8 cellular contexts compared by ENCODE assay signal in genomic region chr1:11804666-11805453, GRCh38. TPM values are rescaled to one million over a fixed set of nuclear protein-coding genes. Genes with fewer than 3 reads are reported as not detected.
DNase-seq lines count a peak whose midpoint lies in the region; ATAC-seq and TF ChIP-seq lines count a peak whose summit lies in the region.

No MANE protein-coding gene starts in this region.

- in situ Hi-C loops in gastrocnemius medialis (cut with MboI; ENCODE audit: low sequenced_read_pairs in 4 of 4), result no loop called here

- intact Hi-C loops in activated CD4-positive, alpha-beta T cell treated with anti-CD3 and anti-CD28 coated beads for 36 hours (cut with DNase I, micrococcal nuclease), result loop anchor here (2.0 to 10.0 kb wide), 5 partner anchors 150 to 1330 kb away; partner anchors contain the start of genes DFFA (in 1 of the 2), FBXO2 (in 1 of the 2), FBXO44 (in 1 of the 2) and PEX14 (in 1 of the 2)
- intact Hi-C loops in gastrocnemius medialis (cut with DNase I; ENCODE audit: low total_unique reads), result loop anchor here (5.0 kb wide), 1 partner anchor 77 kb away; no protein-coding TSS in a partner anchor

- H3K4me3 ChIP-seq in adipocyte (ENCODE audit: low read length), result peak overlapping the region; percentile 95
- H3K4me3 ChIP-seq in right atrium auricular region, result peak overlapping the region; percentile 75 to 83
- peak overlapping the region; percentile 76 to 95 (median 84) for H3K4me3 ChIP-seq in gastrocnemius medialis

- H3K27ac ChIP-seq in right atrium auricular region (peak overlapping the region; percentile 96 to 98), gastrocnemius medialis (peak overlapping the region; percentile 92 to 99 (median 96))

- no peaks in the 10 kb centered on the region for H3K27me3 Mint-ChIP-seq in activated CD4-positive, alpha-beta T cell treated with anti-CD3 and anti-CD28 coated beads for 36 hours

- POLR2A ChIA-PET in activated CD4-positive, alpha-beta T cell treated with anti-CD3 and anti-CD28 coated beads for 36 hours (lab: Charles Lee), result no interaction called here

- no peaks in the 10 kb centered on the region for H3K27me3 ChIP-seq in adipocyte (replicated peaks; ENCODE audit: control insufficient read depth, insufficient read depth, low read length)
- no peaks in the 10 kb centered on the region for H3K27me3 ChIP-seq in right atrium auricular region
- H3K27me3 ChIP-seq in gastrocnemius medialis, result no peaks in the 10 kb centered on the region

- H3K9me3 ChIP-seq in adipocyte (ENCODE audit: control insufficient read depth, low read length) (no peaks in the 10 kb centered on the region), right atrium auricular region (no peaks in the 10 kb centered on the region), gastrocnemius medialis (no peaks in the 10 kb centered on the region)

- peak overlapping the region; percentile 87 for H3K4me3 Mint-ChIP-seq in activated CD4-positive, alpha-beta T cell treated with anti-CD3 and anti-CD28 coated beads for 36 hours

- TF ChIP-seq CTCF in right atrium auricular region (IDR thresholded peaks at IDR 0.05) (no peak), gastrocnemius medialis (IDR thresholded peaks at IDR 0.05 in 4 of 5, conservative IDR thresholded peaks at IDR 0.05 in 1 of 5) (no peak)

- H3K36me3 Mint-ChIP-seq in activated CD4-positive, alpha-beta T cell treated with anti-CD3 and anti-CD28 coated beads for 36 hours (ENCODE audit: low read depth), result peaks cover 24% of the 10 kb centered on the region

- no peak for ATAC-seq in activated CD4-positive, alpha-beta T cell treated with anti-CD3 and anti-CD28 coated beads for 36 hours
- peak; percentile 0 to 13 for ATAC-seq in gastrocnemius medialis

- CTCF ChIA-PET in activated CD4-positive, alpha-beta T cell treated with anti-CD3 and anti-CD28 coated beads for 36 hours (lab: Charles Lee), result no interaction called here

- no peak for TF ChIP-seq POLR2A in gastrocnemius medialis (IDR thresholded peaks at IDR 0.05)

- H3K9ac ChIP-seq in adipocyte (ENCODE audit: low read length), result peak overlapping the region; percentile 94

- H3K9me3 Mint-ChIP-seq in activated CD4-positive, alpha-beta T cell treated with anti-CD3 and anti-CD28 coated beads for 36 hours (ENCODE audit: low read depth), result no peaks in the 10 kb centered on the region

- H3K4me1 ChIP-seq in adipocyte (ENCODE audit: control insufficient read depth, insufficient read depth, low read length) (peaks cover 50% of the 10 kb centered on the region), right atrium auricular region (peaks cover 0 to 83% of the 10 kb centered on the region in 2 donors), gastrocnemius medialis (peaks cover 60 to 65% of the 10 kb centered on the region in 2 donors)

- peak overlapping the region; percentile 75 for H3K27ac Mint-ChIP-seq in activated CD4-positive, alpha-beta T cell treated with anti-CD3 and anti-CD28 coated beads for 36 hours

- DNase-seq in activated CD4-positive, alpha-beta T cell treated with anti-CD3 and anti-CD28 coated beads for 36 hours, result peak; percentile 68
- DNase-seq in activated CD4-positive, alpha-beta T cell treated with anti-CD3 and anti-CD28 coated beads for 1 hour, result no peak
- peak; percentile 68 for DNase-seq in NCI-H510A treated with DMSO at 0.1 percent for 48 hours (lab: John Stamatoyannopoulos, UW)
- peak; percentile 50 for DNase-seq in adipocyte (ENCODE audit: low read depth)
- no peak for DNase-seq in right atrium auricular region (ENCODE audit: low spot score)
- DNase-seq in gastrocnemius medialis, result peak in 1 of 2 donors; percentile 51
- DNase-seq in SW 1271 (lab: John Stamatoyannopoulos, UW), result no peak
- no peak for DNase-seq in COLO829 (ENCODE audit: low spot score)

- peaks cover 57% of the 10 kb centered on the region for H3K4me1 Mint-ChIP-seq in activated CD4-positive, alpha-beta T cell treated with anti-CD3 and anti-CD28 coated beads for 36 hours

- H3K36me3 ChIP-seq in adipocyte (ENCODE audit: control insufficient read depth, insufficient read depth, low read length, severe bottlenecking), result peaks cover 34% of the 10 kb centered on the region
- H3K36me3 ChIP-seq in right atrium auricular region, result peaks cover 29% of the 10 kb centered on the region
- H3K36me3 ChIP-seq in gastrocnemius medialis, result peaks cover 0 to 33% of the 10 kb centered on the region in 2 donors

RNA-seq across cellular contexts. Expression of gene MTHFR, which starts 0.9 kb away (rescaled TPM):
- 10 to 100 TPM; 11.2 to 11.6 TPM for total RNA-seq in activated CD4-positive, alpha-beta T cell treated with anti-CD3 and anti-CD28 coated beads for 36 hours
- total RNA-seq in right atrium auricular region (10 to 100 TPM; 38.5 to 53.9 TPM), gastrocnemius medialis (10 to 100 TPM; 10.2 to 24.7 (median 18.1) TPM)

RNA-seq across cellular contexts. Expression of gene CLCN6, which starts 1.1 kb away (rescaled TPM):
- total RNA-seq in activated CD4-positive, alpha-beta T cell treated with anti-CD3 and anti-CD28 coated beads for 36 hours, result 1 to 10 TPM; 9.4 to 9.5 TPM
- 10 to 100 TPM; 14.8 to 15.2 TPM for total RNA-seq in right atrium auricular region
- 10 to 100 TPM in 1 of 4 donors, 1 to 10 TPM in 3; 7.1 to 11.9 (median 9.5) TPM for total RNA-seq in gastrocnemius medialis

RNA-seq across cellular contexts. Expression of gene NPPA, which starts 42.7 kb away (rescaled TPM):
- total RNA-seq in activated CD4-positive, alpha-beta T cell treated with anti-CD3 and anti-CD28 coated beads for 36 hours, result not detected
- total RNA-seq in right atrium auricular region (over 10,000 TPM; 98,870 to 132,613 TPM), gastrocnemius medialis (1 to 10 TPM in 2 of 4 donors, under 1 TPM in 1, not detected in 1; 0.53 to 4.2 (median 1.9) TPM)

RNA-seq across cellular contexts. Expression of gene C1orf167, which starts 42.9 kb away (rescaled TPM):
- total RNA-seq in activated CD4-positive, alpha-beta T cell treated with anti-CD3 and anti-CD28 coated beads for 36 hours, result not detected
- total RNA-seq in right atrium auricular region (1 to 10 TPM in 1 of 2 donors, under 1 TPM in 1; 0.85 to 1.7 TPM), gastrocnemius medialis (1 to 10 TPM in 1 of 4 donors, under 1 TPM in 1, not detected in 2; 1.00 to 1.4 TPM)

RNA-seq across cellular contexts. Expression of gene NPPB, which starts 53.9 kb away (rescaled TPM):
- total RNA-seq in activated CD4-positive, alpha-beta T cell treated with anti-CD3 and anti-CD28 coated beads for 36 hours, result not detected
- total RNA-seq in right atrium auricular region (over 10,000 TPM in 1 of 2 donors, 1,000 to 10,000 TPM in 1; 1,081 to 10,488 TPM), gastrocnemius medialis (not detected)

Comparison
In these comparisons a context has a peak if more than half of its experiments do, and no peak if none do; other contexts are left out.
1. DNase-seq: peak in activated CD4-positive, alpha-beta T cell treated with anti-CD3 and anti-CD28 coated beads for 36 hours (single experiment), NCI-H510A treated with DMSO at 0.1 percent for 48 hours (single experiment) and adipocyte (single experiment); none in activated CD4-positive, alpha-beta T cell treated with anti-CD3 and anti-CD28 coated beads for 1 hour (single experiment), right atrium auricular region (single experiment), SW 1271 (0 of 2) and COLO829 (single experiment).
2. RNA of gene NPPA, which starts 42.7 kb away (total RNA-seq): 98,870 to 132,613 TPM in right atrium auricular region; 0.53 to 4.2 TPM in gastrocnemius medialis and not detected in activated CD4-positive, alpha-beta T cell treated with anti-CD3 and anti-CD28 coated beads for 36 hours; every median in the first group is over 1,000 times any median in the second.
3. Peak in every context shown above with its lines, with median percentiles within 50 percentile points of each other: H3K4me3 ChIP-seq.